ENCODE assay signal across 17 cellular contexts in the genomic region with DNA sequence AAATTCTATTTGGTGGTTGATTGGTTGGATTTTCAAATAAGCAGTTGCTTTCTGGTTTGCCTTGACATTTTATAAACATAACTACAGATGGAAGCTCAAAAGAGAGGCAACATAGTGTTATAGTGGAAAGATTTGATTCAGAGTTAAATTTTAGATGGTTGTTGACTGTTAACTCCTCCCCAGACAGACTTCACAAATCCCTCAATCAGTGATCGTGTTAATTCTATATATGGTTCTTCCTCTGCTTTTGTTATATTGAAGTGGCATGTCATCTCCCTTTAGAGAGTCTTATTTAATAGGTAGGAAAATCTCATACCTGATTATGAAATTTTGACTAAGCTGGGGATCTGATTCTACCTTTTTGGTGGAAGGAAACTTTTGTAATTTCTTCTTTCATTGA. TPM values are rescaled to one million over a fixed set of nuclear protein-coding genes. Genes with fewer than 3 reads are reported as not detected.
A peak's percentile ranks its signal among the peaks of the same experiment; 100 is the strongest.
DNase-seq lines count a peak whose midpoint lies in the region; ATAC-seq and TF ChIP-seq lines count a peak whose summit lies in the region.
"Had no signal": no experiment of that assay in that cellular context is flagged by ENCODE, and none has a peak within 500 bp of the region (broad histone marks: within the 10 kb centered on the region; RNA-seq: fewer than 3 reads in every experiment).

No MANE protein-coding gene starts in this region.

- H3K4me1 ChIP-seq in neutrophil (ENCODE audit: control insufficient read depth in 1 of 2, insufficient read depth in 1 of 2, low read depth in 1 of 2, low read length in 1 of 2) (peaks cover 51 to 53% of the 10 kb centered on the region in 2 experiments), aorta (ENCODE audit: control insufficient read depth in 1 of 2, insufficient read depth in 2 of 2, low read length in 2 of 2) (no peaks in the 10 kb centered on the region)

- no peaks in the 10 kb centered on the region for H3K27me3 Mint-ChIP-seq in stimulated activated naive CD8-positive, alpha-beta T cell treated with anti-CD3 and anti-CD28 coated beads, Interleukin-15, Interleukin-2, amounts not matched to agents 100 ng/mL and 50 ng/mL, for 24 hours
- no peaks in the 10 kb centered on the region for H3K27me3 Mint-ChIP-seq in T-cell
- H3K27me3 Mint-ChIP-seq in brain: no peaks in the 10 kb centered on the region
- no peaks in the 10 kb centered on the region for H3K27me3 Mint-ChIP-seq in CD14-positive monocyte (ENCODE audit: low read depth in 3 of 3)
- H3K27me3 Mint-ChIP-seq: IgD-negative memory B cell had no signal

- no peaks in the 10 kb centered on the region for H3K27me3 ChIP-seq in neutrophil
- no peaks in the 10 kb centered on the region for H3K27me3 ChIP-seq in aorta (ENCODE audit: control insufficient read depth in 1 of 2, insufficient read depth in 2 of 2, low read length in 1 of 2)

- no peak overlapping the region for H3K4me3 Mint-ChIP-seq in stimulated activated naive CD8-positive, alpha-beta T cell treated with anti-CD3 and anti-CD28 coated beads, Interleukin-15, Interleukin-2, amounts not matched to agents 100 ng/mL and 50 ng/mL, for 24 hours
- H3K4me3 Mint-ChIP-seq in T-cell: peak overlapping the region in 1 of 3 donors; percentile 49
- no peak overlapping the region for H3K4me3 Mint-ChIP-seq in brain
- H3K4me3 Mint-ChIP-seq in CD14-positive monocyte: no peak overlapping the region
- H3K4me3 Mint-ChIP-seq: IgD-negative memory B cell had no signal

- H3K27ac Mint-ChIP-seq in stimulated activated naive CD8-positive, alpha-beta T cell treated with anti-CD3 and anti-CD28 coated beads, Interleukin-15, Interleukin-2, amounts not matched to agents 100 ng/mL and 50 ng/mL, for 24 hours: peak overlapping the region; percentile 24
- H3K27ac Mint-ChIP-seq in T-cell (peak overlapping the region; percentile 22 to 77), brain (peak overlapping the region in 3 of 5 experiments; percentile 17 to 61 (median 29)), CD14-positive monocyte (peak overlapping the region in 3 of 7 donors; percentile 19 to 55 (median 43))

- DNase-seq in stimulated activated naive CD8-positive, alpha-beta T cell treated with anti-CD3 and anti-CD28 coated beads, Interleukin-15, Interleukin-2, amounts not matched to agents 100 U/mL and 50 U/mL, for 24 hours: no peak
- DNase-seq in T-cell (no peak), CD14-positive monocyte (ENCODE audit: low spot score) (no peak), aorta (no peak), NCI-H146 (lab: John Stamatoyannopoulos, UW) (no peak)
- DNase-seq: ACHN, Karpas-422, NCI-H1417 treated with DMSO at 0.1 percent for 48 hours, NCI-H1930, NCI-H345, NCI-H524 treated with DMSO at 0.1 percent for 48 hours, SHP77 treated with DMSO at 0.1 percent for 48 hours had no signal

- H3K9me3 Mint-ChIP-seq in stimulated activated naive CD8-positive, alpha-beta T cell treated with anti-CD3 and anti-CD28 coated beads, Interleukin-15, Interleukin-2, amounts not matched to agents 100 ng/mL and 50 ng/mL, for 24 hours: no peaks in the 10 kb centered on the region
- H3K9me3 Mint-ChIP-seq in T-cell (no peaks in the 10 kb centered on the region), brain (no peaks in the 10 kb centered on the region), CD14-positive monocyte (peaks cover 0 to 1% (median 0%) of the 10 kb centered on the region in 7 donors)
- H3K9me3 Mint-ChIP-seq: IgD-negative memory B cell had no signal

- no peak for ATAC-seq in stimulated activated naive CD8-positive, alpha-beta T cell treated with anti-CD3 and anti-CD28 coated beads, Interleukin-15, Interleukin-2, amounts not matched to agents 100 U/mL and 50 U/mL, for 24 hours
- ATAC-seq in T-cell (replicated peaks in 1 of 4) (peak in 1 of 4 experiments; percentile 67), aorta (ENCODE audit: low FRiP score) (no peak)

- H3K36me3 Mint-ChIP-seq in stimulated activated naive CD8-positive, alpha-beta T cell treated with anti-CD3 and anti-CD28 coated beads, Interleukin-15, Interleukin-2, amounts not matched to agents 100 ng/mL and 50 ng/mL, for 24 hours (ENCODE audit: low read depth): peaks cover 74% of the 10 kb centered on the region
- H3K36me3 Mint-ChIP-seq in T-cell: peaks cover 48% of the 10 kb centered on the region
- peaks cover 59% of the 10 kb centered on the region for H3K36me3 Mint-ChIP-seq in brain
- H3K36me3 Mint-ChIP-seq in CD14-positive monocyte: peaks cover 50 to 63% of the 10 kb centered on the region in 2 donors

- H3K9me3 ChIP-seq in neutrophil: no peaks in the 10 kb centered on the region
- H3K9me3 ChIP-seq in aorta (ENCODE audit: control insufficient read depth, low read length): no peaks in the 10 kb centered on the region

- WGBS in aorta, 2 donors: 67 to 75% methylated on average over 1 of the region's 1 CpG

- intact Hi-C loops in CD14-positive monocyte (cut with micrococcal nuclease): loop anchor here in 1 of 2 donors (5.0 kb wide), 2 partner anchors 36 to 76 kb away; a partner anchor contains a TSS
- intact Hi-C loops in aorta (cut with DNase I): no loop called here

- H3K36me3 ChIP-seq in neutrophil: peaks cover 17% of the 10 kb centered on the region
- H3K36me3 ChIP-seq in aorta (ENCODE audit: control insufficient read depth in 1 of 2, insufficient read depth in 2 of 2, low read length in 1 of 2): peaks cover 6 to 10% of the 10 kb centered on the region in 2 donors

- no peak for TF ChIP-seq CTCF in brain (conservative IDR thresholded peaks at IDR 0.05)
- no peak for TF ChIP-seq CTCF in neutrophil (IDR thresholded peaks at IDR 0.05)
- TF ChIP-seq CTCF in CD14-positive monocyte (IDR thresholded peaks at IDR 0.05): no peak

- POLR2A ChIA-PET in T-cell (lab: Charles Lee): interaction anchor here in 1 of 2 donors (0.7 kb wide), 1 partner anchor 174 kb away, joined by 4 read pairs; no protein-coding TSS in a partner anchor

- peaks cover 89% of the 10 kb centered on the region for H3K4me1 Mint-ChIP-seq in stimulated activated naive CD8-positive, alpha-beta T cell treated with anti-CD3 and anti-CD28 coated beads, Interleukin-15, Interleukin-2, amounts not matched to agents 100 ng/mL and 50 ng/mL, for 24 hours (ENCODE audit: low read depth)
- peaks cover 83 to 88% (median 85%) of the 10 kb centered on the region in 3 donors for H3K4me1 Mint-ChIP-seq in T-cell
- H3K4me1 Mint-ChIP-seq in brain: peaks cover 14% of the 10 kb centered on the region
- peaks cover 60% of the 10 kb centered on the region for H3K4me1 Mint-ChIP-seq in CD14-positive monocyte

- CTCF ChIA-PET in T-cell (lab: Charles Lee): no interaction called here

- H3K27ac ChIP-seq in neutrophil (peak overlapping the region; percentile 90), aorta (ENCODE audit: low read depth in 1 of 2, low read length in 2 of 2) (no peak overlapping the region)

- H3K4me3 ChIP-seq in neutrophil (ENCODE audit: low read depth in 1 of 2, low read length in 1 of 2): no peak overlapping the region
- no peak overlapping the region for H3K4me3 ChIP-seq in aorta (ENCODE audit: low read length in 2 of 2)

RNA-seq across cellular contexts. Expression of a gene that starts 19.5 kb away (rescaled TPM):
- total RNA-seq in T-cell (10 to 100 TPM; 44.0 to 70.2 (median 62.5) TPM), aorta (10 to 100 TPM; 47.5 to 49.8 TPM)
- polyA plus RNA-seq in brain (ENCODE audit: insufficient read depth, low read depth, low replicate concordance) (105 TPM), CD14-positive monocyte (100 to 1,000 TPM; 123 to 129 TPM), aorta (10 to 100 TPM; 85.5 to 86.7 TPM)

RNA-seq across cellular contexts. Expression of a gene that starts 38.5 kb away (rescaled TPM):
- total RNA-seq in T-cell (10 to 100 TPM; 22.5 to 32.2 (median 26.8) TPM), aorta (10 to 100 TPM in 1 of 2 donors, 1 to 10 TPM in 1; 9.5 to 12.1 TPM)
- polyA plus RNA-seq in brain (ENCODE audit: insufficient read depth, low read depth, low replicate concordance) (9.4 TPM), CD14-positive monocyte (1 to 10 TPM in 1 of 2 donors, under 1 TPM in 1; 0.79 to 1.4 TPM), aorta (1 to 10 TPM; 1.0 to 1.9 TPM)

RNA-seq across cellular contexts. Expression of a gene that starts 53.4 kb away (rescaled TPM):
- total RNA-seq in T-cell: 1 to 10 TPM in 1 of 5 donors, under 1 TPM in 2, not detected in 2; 0.79 to 1.3 (median 0.95) TPM
- polyA plus RNA-seq in brain (ENCODE audit: insufficient read depth, low read depth, low replicate concordance): 1.6 TPM
- polyA plus RNA-seq in CD14-positive monocyte: not detected
- 1,000 to 10,000 TPM in 1 of 2 donors, 100 to 1,000 TPM in 1; 416 to 1,843 TPM for total RNA-seq in aorta
- polyA plus RNA-seq in aorta: 100 to 1,000 TPM; 119 to 301 TPM
- total RNA-seq: MCF 10A had no signal
- polyA plus RNA-seq: IgD-negative memory B cell had no signal

Comparison
In these comparisons a context has a peak if more than half of its experiments do, and no peak if none do; other contexts are left out.
1. RNA of a gene that starts 53.4 kb away (polyA plus RNA-seq): 119 to 301 TPM in aorta; 1.6 TPM in brain (single experiment) and not detected in CD14-positive monocyte; every median in the first group is over 10 times any median in the second.